In the genomic region with DNA sequence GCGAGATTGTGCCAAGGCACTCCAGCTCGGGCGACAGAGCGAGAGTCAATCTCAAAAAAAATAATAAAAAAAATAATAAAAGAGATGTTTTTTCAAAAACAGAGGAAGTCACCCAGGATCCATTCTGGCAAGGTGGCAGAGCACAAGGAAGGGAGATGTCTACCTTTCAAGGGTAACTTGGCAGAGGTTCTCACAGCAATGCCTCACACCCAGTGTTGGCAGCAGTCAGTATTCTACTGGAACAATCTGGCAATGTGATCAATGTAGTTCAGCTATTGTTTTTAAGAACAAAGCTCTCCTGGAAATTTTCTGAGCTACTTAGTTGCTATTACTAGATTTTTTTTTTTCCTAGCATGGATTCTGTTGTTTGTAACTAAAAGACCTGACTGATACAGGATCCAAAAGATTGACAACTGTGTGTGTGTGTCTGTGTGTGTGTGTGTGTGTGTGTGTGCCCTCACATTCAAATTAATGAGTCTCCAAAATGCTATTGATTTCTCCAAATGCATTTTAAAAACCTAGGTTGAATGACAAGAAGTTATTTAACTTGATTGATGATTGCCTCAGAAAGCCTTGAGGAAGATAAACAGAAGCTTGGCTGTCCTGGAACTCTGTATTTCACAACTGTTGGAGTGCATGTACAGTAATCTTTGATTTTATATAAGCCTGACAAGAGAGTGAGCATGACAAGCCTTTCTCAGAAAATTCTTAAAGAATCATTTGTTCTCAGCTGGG, we compare ENCODE assay signal across 1 cellular context.
TF ChIP-seq lines count a peak whose summit lies in the region.

No MANE protein-coding gene starts in this region.

TF ChIP-seq in HepG2, 621 proteins besides CTCF, POLR2A, EP300 and RAD21 (continued from another document and continues in another):
- TF ChIP-seq ZBTB49 (CRISPR knock-in tag; IDR thresholded peaks at IDR 0.05; ENCODE audit: borderline replicate concordance) (no peak), ISX (CRISPR knock-in tag; conservative IDR thresholded peaks at IDR 0.05) (no peak), ZNF549 (CRISPR knock-in tag; IDR thresholded peaks at IDR 0.05) (no peak), MTF1 (CRISPR knock-in tag; IDR thresholded peaks at IDR 0.05) (no peak), ATF4 (CRISPR knock-in tag; IDR thresholded peaks at IDR 0.05) (peak in 1 of 2 experiments; percentile 72; a peak in 1 of 4 replicates), HMG20A (CRISPR knock-in tag; IDR thresholded peaks at IDR 0.05; ENCODE audit: borderline replicate concordance) (0 out of 2 replicates have a peak, but pooled peaks have one; percentile 17), TBL1XR1 (IDR thresholded peaks at IDR 0.05; ENCODE audit: borderline replicate concordance, low read length, partially characterized antibody) (no peak), ZNF691 (CRISPR knock-in tag; IDR thresholded peaks at IDR 0.05; ENCODE audit: borderline replicate concordance, low read depth) (no peak), DR1 (CRISPR knock-in tag; IDR thresholded peaks at IDR 0.05) (no peak), ARID2 (CRISPR knock-in tag; IDR thresholded peaks at IDR 0.05; ENCODE audit: borderline replicate concordance) (no peak), ZNF30 (CRISPR knock-in tag; IDR thresholded peaks at IDR 0.05) (no peak), ESRRA (CRISPR knock-in tag; IDR thresholded peaks at IDR 0.05; ENCODE audit: low read depth) (no peak), CEBPG (CRISPR knock-in tag; IDR thresholded peaks at IDR 0.05) (peak; percentile 69), TMF1 (CRISPR knock-in tag; IDR thresholded peaks at IDR 0.05; ENCODE audit: low read depth) (no peak), HNF4A (CRISPR knock-in tag; IDR thresholded peaks at IDR 0.05) (peak; percentile 13; the same call in 1 of the 2 replicates), FOXM1 (CRISPR knock-in tag; IDR thresholded peaks at IDR 0.05) (no peak), ZBTB37 (CRISPR knock-in tag; IDR thresholded peaks at IDR 0.05) (no peak), LBX2 (CRISPR knock-in tag; IDR thresholded peaks at IDR 0.05; ENCODE audit: borderline replicate concordance) (no peak), TERF1 (CRISPR knock-in tag; IDR thresholded peaks at IDR 0.05) (no peak), CENPT (CRISPR knock-in tag; IDR thresholded peaks at IDR 0.05; ENCODE audit: low read depth) (no peak), ARID3A (IDR thresholded peaks at IDR 0.05; ENCODE audit: low read depth, low read length) (peak; percentile 66), FOXA1 (IDR thresholded peaks at IDR 0.05) (no peak), FOXA1 (CRISPR knock-in tag; IDR thresholded peaks at IDR 0.05) (0 out of 2 replicates have a peak, but pooled peaks have one; percentile 7), TEAD2 (CRISPR knock-in tag; IDR thresholded peaks at IDR 0.05) (no peak), ZC3H4 (CRISPR knock-in tag; IDR thresholded peaks at IDR 0.05; ENCODE audit: borderline replicate concordance) (no peak), ZNF235 (CRISPR knock-in tag; IDR thresholded peaks at IDR 0.05; ENCODE audit: borderline replicate concordance) (no peak), RXRB (CRISPR knock-in tag; IDR thresholded peaks at IDR 0.05; ENCODE audit: borderline replicate concordance) (no peak; the same call in 1 of the 2 replicates), ZFY (CRISPR knock-in tag; IDR thresholded peaks at IDR 0.05) (no peak), CEBPB (IDR thresholded peaks at IDR 0.05; ENCODE audit: borderline replicate concordance, low read depth, low read length) (peak; percentile 83), ZBTB1 (CRISPR knock-in tag; IDR thresholded peaks at IDR 0.05; ENCODE audit: borderline replicate concordance) (no peak), STAT5B (CRISPR knock-in tag; IDR thresholded peaks at IDR 0.05) (no peak), ZNF616 (CRISPR knock-in tag; IDR thresholded peaks at IDR 0.05; ENCODE audit: low read depth) (no peak), TAF15 (IDR thresholded peaks at IDR 0.05; ENCODE audit: low read depth, low read length, poor library complexity, severe bottlenecking) (no peak), THRA (CRISPR knock-in tag; IDR thresholded peaks at IDR 0.05; ENCODE audit: borderline replicate concordance) (no peak), ZNF275 (CRISPR knock-in tag; IDR thresholded peaks at IDR 0.05; ENCODE audit: borderline replicate concordance) (no peak)
- TF ChIP-seq, protein P1, sequence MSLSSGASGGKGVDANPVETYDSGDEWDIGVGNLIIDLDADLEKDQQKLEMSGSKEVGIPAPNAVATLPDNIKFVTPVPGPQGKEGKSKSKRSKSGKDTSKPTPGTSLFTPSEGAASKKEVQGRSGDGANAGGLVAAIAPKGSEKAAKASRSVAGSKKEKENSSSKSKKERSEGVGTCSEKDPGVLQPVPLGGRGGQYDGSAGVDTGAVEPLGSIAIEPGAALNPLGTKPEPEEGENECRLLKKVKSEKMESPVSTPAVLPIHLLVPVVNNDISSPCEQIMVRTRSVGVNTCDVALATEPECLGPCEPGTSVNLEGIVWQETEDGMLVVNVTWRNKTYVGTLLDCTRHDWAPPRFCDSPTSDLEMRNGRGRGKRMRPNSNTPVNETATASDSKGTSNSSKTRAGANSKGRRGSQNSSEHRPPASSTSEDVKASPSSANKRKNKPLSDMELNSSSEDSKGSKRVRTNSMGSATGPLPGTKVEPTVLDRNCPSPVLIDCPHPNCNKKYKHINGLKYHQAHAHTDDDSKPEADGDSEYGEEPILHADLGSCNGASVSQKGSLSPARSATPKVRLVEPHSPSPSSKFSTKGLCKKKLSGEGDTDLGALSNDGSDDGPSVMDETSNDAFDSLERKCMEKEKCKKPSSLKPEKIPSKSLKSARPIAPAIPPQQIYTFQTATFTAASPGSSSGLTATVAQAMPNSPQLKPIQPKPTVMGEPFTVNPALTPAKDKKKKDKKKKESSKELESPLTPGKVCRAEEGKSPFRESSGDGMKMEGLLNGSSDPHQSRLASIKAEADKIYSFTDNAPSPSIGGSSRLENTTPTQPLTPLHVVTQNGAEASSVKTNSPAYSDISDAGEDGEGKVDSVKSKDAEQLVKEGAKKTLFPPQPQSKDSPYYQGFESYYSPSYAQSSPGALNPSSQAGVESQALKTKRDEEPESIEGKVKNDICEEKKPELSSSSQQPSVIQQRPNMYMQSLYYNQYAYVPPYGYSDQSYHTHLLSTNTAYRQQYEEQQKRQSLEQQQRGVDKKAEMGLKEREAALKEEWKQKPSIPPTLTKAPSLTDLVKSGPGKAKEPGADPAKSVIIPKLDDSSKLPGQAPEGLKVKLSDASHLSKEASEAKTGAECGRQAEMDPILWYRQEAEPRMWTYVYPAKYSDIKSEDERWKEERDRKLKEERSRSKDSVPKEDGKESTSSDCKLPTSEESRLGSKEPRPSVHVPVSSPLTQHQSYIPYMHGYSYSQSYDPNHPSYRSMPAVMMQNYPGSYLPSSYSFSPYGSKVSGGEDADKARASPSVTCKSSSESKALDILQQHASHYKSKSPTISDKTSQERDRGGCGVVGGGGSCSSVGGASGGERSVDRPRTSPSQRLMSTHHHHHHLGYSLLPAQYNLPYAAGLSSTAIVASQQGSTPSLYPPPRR (CRISPR knock-in tag; IDR thresholded peaks at IDR 0.05; ENCODE audit: borderline replicate concordance), result no peak
- TF ChIP-seq, protein P2, sequence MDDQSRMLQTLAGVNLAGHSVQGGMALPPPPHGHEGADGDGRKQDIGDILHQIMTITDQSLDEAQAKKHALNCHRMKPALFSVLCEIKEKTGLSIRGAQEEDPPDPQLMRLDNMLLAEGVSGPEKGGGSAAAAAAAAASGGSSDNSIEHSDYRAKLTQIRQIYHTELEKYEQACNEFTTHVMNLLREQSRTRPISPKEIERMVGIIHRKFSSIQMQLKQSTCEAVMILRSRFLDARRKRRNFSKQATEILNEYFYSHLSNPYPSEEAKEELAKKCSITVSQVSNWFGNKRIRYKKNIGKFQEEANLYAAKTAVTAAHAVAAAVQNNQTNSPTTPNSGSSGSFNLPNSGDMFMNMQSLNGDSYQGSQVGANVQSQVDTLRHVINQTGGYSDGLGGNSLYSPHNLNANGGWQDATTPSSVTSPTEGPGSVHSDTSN (CRISPR knock-in tag; IDR thresholded peaks at IDR 0.05; ENCODE audit: borderline replicate concordance), result no peak
- TF ChIP-seq, protein P3, sequence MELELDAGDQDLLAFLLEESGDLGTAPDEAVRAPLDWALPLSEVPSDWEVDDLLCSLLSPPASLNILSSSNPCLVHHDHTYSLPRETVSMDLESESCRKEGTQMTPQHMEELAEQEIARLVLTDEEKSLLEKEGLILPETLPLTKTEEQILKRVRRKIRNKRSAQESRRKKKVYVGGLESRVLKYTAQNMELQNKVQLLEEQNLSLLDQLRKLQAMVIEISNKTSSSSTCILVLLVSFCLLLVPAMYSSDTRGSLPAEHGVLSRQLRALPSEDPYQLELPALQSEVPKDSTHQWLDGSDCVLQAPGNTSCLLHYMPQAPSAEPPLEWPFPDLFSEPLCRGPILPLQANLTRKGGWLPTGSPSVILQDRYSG (CRISPR knock-in tag; IDR thresholded peaks at IDR 0.05), result no peak
